ENCODE assay signal across 7 cellular contexts in genomic region chr4:121697626-121698025, GRCh38. TPM values are rescaled to one million over a fixed set of nuclear protein-coding genes. Genes with fewer than 3 reads are reported as not detected.
DNase-seq lines count a peak whose midpoint lies in the region; ATAC-seq, FAIRE-seq and TF ChIP-seq lines count a peak whose summit lies in the region.

No MANE protein-coding gene starts in this region.

- peaks cover 42% of the 10 kb centered on the region for H3K27me3 Mint-ChIP-seq in activated CD8-positive, alpha-beta T cell treated with anti-CD3 and anti-CD28 coated beads, Interleukin-2, amount 10 ng/mL, durations not matched to agents 7 days and 5 days (ENCODE audit: low read depth)

- peaks cover 7% of the 10 kb centered on the region for H3K36me3 Mint-ChIP-seq in activated CD8-positive, alpha-beta T cell treated with anti-CD3 and anti-CD28 coated beads, Interleukin-2, amount 10 ng/mL, durations not matched to agents 7 days and 5 days (ENCODE audit: low read depth)

- H3K9ac ChIP-seq in kidney (ENCODE audit: low read length in 2 of 2) = peak overlapping the region in 1 of 2 donors; percentile 51

- H3K27ac ChIP-seq in kidney (ENCODE audit: low read depth in 2 of 2, low read length in 2 of 2) (peak overlapping the region in 1 of 2 donors; percentile 93), tibial artery (peak overlapping the region; percentile 95 to 100)

- no peaks in the 10 kb centered on the region for H3K27me3 ChIP-seq in tibial artery

- no peaks in the 10 kb centered on the region for H3K9me3 ChIP-seq in kidney (ENCODE audit: control insufficient read depth in 1 of 2, low read length in 2 of 2)
- no peaks in the 10 kb centered on the region for H3K9me3 ChIP-seq in tibial artery

- POLR2A ChIA-PET in activated CD8-positive, alpha-beta T cell treated with anti-CD3 and anti-CD28 coated beads, Interleukin-2, amount 10 ng/mL, durations not matched to agents 7 days and 5 days (lab: Charles Lee) = interaction anchor here (1.6 to 1.8 kb wide), 2 partner anchors 8 to 10 kb away, joined by 6 to 9 read pairs; no protein-coding TSS in a partner anchor

- H3K4me1 ChIP-seq in kidney (ENCODE audit: control insufficient read depth in 1 of 2, insufficient read depth in 1 of 2, low read depth in 1 of 2, low read length in 2 of 2) (peaks cover 2 to 9% of the 10 kb centered on the region in 2 donors), tibial artery (peaks cover 0 to 40% (median 12%) of the 10 kb centered on the region in 4 donors)

- peak; percentile 34 for DNase-seq in activated CD8-positive, alpha-beta T cell treated with anti-CD3 and anti-CD28 coated beads, Interleukin-2, amount 10 ng/mL, durations not matched to agents 7 days and 5 days
- DNase-seq in kidney (no peak), tibial artery (no peak), NCI-H446 (lab: John Stamatoyannopoulos, UW) (no peak), putamen (ENCODE audit: low spot score) (no peak)

- no peaks in the 10 kb centered on the region for H3K9me3 Mint-ChIP-seq in activated CD8-positive, alpha-beta T cell treated with anti-CD3 and anti-CD28 coated beads, Interleukin-2, amount 10 ng/mL, durations not matched to agents 7 days and 5 days (ENCODE audit: insufficient read depth)

- H3K36me3 ChIP-seq in kidney (ENCODE audit: control insufficient read depth in 1 of 2, insufficient read depth in 2 of 2, low read length in 2 of 2) (no peaks in the 10 kb centered on the region), tibial artery (no peaks in the 10 kb centered on the region)

- TF ChIP-seq CTCF in kidney (IDR thresholded peaks at IDR 0.05; ENCODE audit: borderline replicate concordance, extremely low read depth, insufficient read depth) (no peak), tibial artery (IDR thresholded peaks at IDR 0.05) (no peak)

- ATAC-seq in GM19023 (IDR thresholded peaks at IDR 0.05; ENCODE audit: unreplicated experiment) (peak; percentile 12), HG02973 (IDR thresholded peaks at IDR 0.05; ENCODE audit: unreplicated experiment) (peak; percentile 30)
- ATAC-seq in activated CD8-positive, alpha-beta T cell treated with anti-CD3 and anti-CD28 coated beads, Interleukin-2, amount 10 ng/mL, durations not matched to agents 7 days and 5 days = no peak

- H3K4me3 Mint-ChIP-seq in activated CD8-positive, alpha-beta T cell treated with anti-CD3 and anti-CD28 coated beads, Interleukin-2, amount 10 ng/mL, durations not matched to agents 7 days and 5 days = peak overlapping the region; percentile 84

- no peak for FAIRE-seq in kidney (lab: Jason Lieb, UNC)

- CTCF ChIA-PET in activated CD8-positive, alpha-beta T cell treated with anti-CD3 and anti-CD28 coated beads, Interleukin-2, amount 10 ng/mL, durations not matched to agents 7 days and 5 days (lab: Charles Lee) = interaction anchor here (1.1 to 2.2 kb wide), 4 partner anchors 11 to 102 kb away, joined by 3 to 14 read pairs (median 3); no protein-coding TSS in a partner anchor

- intact Hi-C loops in kidney (cut with DNase I) = no loop called here
- intact Hi-C loops in tibial artery (cut with DNase I; ENCODE audit: low total_unique reads) = no loop called here

- H3K4me3 ChIP-seq in kidney (ENCODE audit: low read length in 2 of 2) (peak overlapping the region; percentile 72 to 91), tibial artery (peak overlapping the region; percentile 70 to 98)

- peaks cover 30% of the 10 kb centered on the region for H3K4me1 Mint-ChIP-seq in activated CD8-positive, alpha-beta T cell treated with anti-CD3 and anti-CD28 coated beads, Interleukin-2, amount 10 ng/mL, durations not matched to agents 7 days and 5 days (ENCODE audit: low read depth)

- peak overlapping the region; percentile 85 for H3K27ac Mint-ChIP-seq in activated CD8-positive, alpha-beta T cell treated with anti-CD3 and anti-CD28 coated beads, Interleukin-2, amount 10 ng/mL, durations not matched to agents 7 days and 5 days

RNA-seq across cellular contexts. Expression of gene ANXA5, which starts 0.8 kb away (rescaled TPM):
- total RNA-seq in activated CD8-positive, alpha-beta T cell treated with anti-CD3 and anti-CD28 coated beads, Interleukin-2, amount 10 ng/mL, durations not matched to agents 7 days and 5 days = 100 to 1,000 TPM; 145 to 147 TPM
- 302 TPM for total RNA-seq in kidney
- polyA plus RNA-seq in kidney (ENCODE audit: insufficient read depth, low read depth, low replicate concordance) = 248 TPM
